ENCODE assay signal across 9 cellular contexts in genomic region chr4:73729534-73730165, GRCh38. TPM values are rescaled to one million over a fixed set of nuclear protein-coding genes. Genes with fewer than 3 reads are reported as not detected.
DNase-seq lines count a peak whose midpoint lies in the region; ATAC-seq, FAIRE-seq and TF ChIP-seq lines count a peak whose summit lies in the region.
"Had no signal": no experiment of that assay in that cellular context is flagged by ENCODE, and none has a peak within 500 bp of the region (broad histone marks: within the 10 kb centered on the region; RNA-seq: fewer than 3 reads in every experiment).

No MANE protein-coding gene starts in this region.

- H3K4me1 ChIP-seq in astrocyte (ENCODE audit: insufficient read depth, low read length) (peaks cover 12% of the 10 kb centered on the region), skeletal muscle satellite cell (ENCODE audit: control insufficient read depth, insufficient read depth, low read length) (peaks cover 49% of the 10 kb centered on the region)

- no peak overlapping the region for H3K4me3 Mint-ChIP-seq in CD4-positive, alpha-beta T cell
- H3K4me3 Mint-ChIP-seq in astrocyte (ENCODE audit: unreplicated experiment): no peak overlapping the region
- H3K4me3 Mint-ChIP-seq: T-cell had no signal

- H3K27ac Mint-ChIP-seq in CD4-positive, alpha-beta T cell: no peak overlapping the region
- H3K27ac Mint-ChIP-seq in astrocyte (ENCODE audit: unreplicated experiment): no peak overlapping the region
- H3K27ac Mint-ChIP-seq: T-cell had no signal

- no peak for DNase-seq in CD4-positive, alpha-beta T cell
- peak; percentile 11 to 60 for DNase-seq in NCI-H524 (lab: John Stamatoyannopoulos, UW)
- peak; percentile 61 for DNase-seq in astrocyte (ENCODE audit: low read depth)
- DNase-seq in hippocampal formation (lab: John Stamatoyannopoulos, UW): peak; percentile 18 to 49
- no peak for DNase-seq in activated effector memory CD4-positive, alpha-beta T cell treated with Interleukin-2 at 50 U/mL for 16 hours

- no peaks in the 10 kb centered on the region for H4K20me1 ChIP-seq in astrocyte (ENCODE audit: insufficient read depth, low read length)

- no peaks in the 10 kb centered on the region for H3K4me1 Mint-ChIP-seq in CD4-positive, alpha-beta T cell (ENCODE audit: low read depth)
- peaks cover 33% of the 10 kb centered on the region for H3K4me1 Mint-ChIP-seq in astrocyte (ENCODE audit: low read depth, unreplicated experiment)
- H3K4me1 Mint-ChIP-seq: T-cell had no signal

- no peak overlapping the region for H3K4me3 ChIP-seq in astrocyte (ENCODE audit: insufficient read depth, low read depth, low read length)
- no peak overlapping the region for H3K4me3 ChIP-seq in skeletal muscle satellite cell (ENCODE audit: low read length)

- CTCF ChIA-PET in CD4-positive, alpha-beta T cell (lab: Charles Lee): no interaction called here

- peak; percentile 95 for FAIRE-seq in astrocyte (lab: Jason Lieb, UNC)

- peak; percentile 33 for TF ChIP-seq CTCF in CD4-positive, alpha-beta T cell (IDR thresholded peaks at IDR 0.05)
- peak; percentile 94 for TF ChIP-seq CTCF in astrocyte (IDR thresholded peaks at IDR 0.05; ENCODE audit: insufficient read depth, low read depth, low read length)

- no peak for ATAC-seq in CD4-positive, alpha-beta T cell (ENCODE audit: poor library complexity)
- peak; percentile 50 for ATAC-seq in GM18873 (IDR thresholded peaks at IDR 0.05; ENCODE audit: low FRiP score, unreplicated experiment)
- ATAC-seq in HG03196 (IDR thresholded peaks at IDR 0.05; ENCODE audit: unreplicated experiment): peak; percentile 61
- ATAC-seq: T-cell had no signal

- H2AFZ ChIP-seq in astrocyte (ENCODE audit: low read depth, low read length): no peak overlapping the region

- H3K9ac ChIP-seq in astrocyte (ENCODE audit: low read length): no peak overlapping the region
- peak overlapping the region; percentile 60 for H3K9ac ChIP-seq in skeletal muscle satellite cell (ENCODE audit: low read depth, low read length)

- H3K79me2 ChIP-seq in astrocyte (ENCODE audit: insufficient read depth, low read length): no peaks in the 10 kb centered on the region

- H3K9me3 ChIP-seq in CD4-positive, alpha-beta T cell (ENCODE audit: control insufficient read depth, low read length): no peaks in the 10 kb centered on the region
- H3K9me3 ChIP-seq in astrocyte (ENCODE audit: insufficient read depth, low read depth, low read length): no peaks in the 10 kb centered on the region
- H3K9me3 ChIP-seq in skeletal muscle satellite cell (replicated peaks; ENCODE audit: low read length): no peaks in the 10 kb centered on the region

- H3K27me3 ChIP-seq in CD4-positive, alpha-beta T cell (ENCODE audit: control insufficient read depth, insufficient read depth, low read length): no peaks in the 10 kb centered on the region
- no peaks in the 10 kb centered on the region for H3K27me3 ChIP-seq in astrocyte (ENCODE audit: insufficient read depth, low read length)
- H3K27me3 ChIP-seq in skeletal muscle satellite cell (ENCODE audit: control insufficient read depth, insufficient read depth, low read length): no peaks in the 10 kb centered on the region

- POLR2A ChIA-PET in CD4-positive, alpha-beta T cell (lab: Charles Lee): no interaction called here

- H3K9me3 Mint-ChIP-seq in CD4-positive, alpha-beta T cell: no peaks in the 10 kb centered on the region
- no peaks in the 10 kb centered on the region for H3K9me3 Mint-ChIP-seq in astrocyte (ENCODE audit: unreplicated experiment)
- H3K9me3 Mint-ChIP-seq: T-cell had no signal

- no peak overlapping the region for H3K27ac ChIP-seq in CD4-positive, alpha-beta T cell (ENCODE audit: low read depth, low read length)
- no peak overlapping the region for H3K27ac ChIP-seq in astrocyte (ENCODE audit: low read depth, low read length)

- H3K4me2 ChIP-seq in astrocyte (ENCODE audit: low read length) (no peak overlapping the region), skeletal muscle satellite cell (ENCODE audit: low read length) (no peak overlapping the region)

- no peaks in the 10 kb centered on the region for H3K36me3 Mint-ChIP-seq in CD4-positive, alpha-beta T cell (ENCODE audit: low read depth)
- H3K36me3 Mint-ChIP-seq in astrocyte (ENCODE audit: low read depth, unreplicated experiment): no peaks in the 10 kb centered on the region
- H3K36me3 Mint-ChIP-seq: T-cell had no signal

- intact Hi-C loops in CD4-positive, alpha-beta T cell (cut with DNase I, micrococcal nuclease): loop anchor here in 1 of 2 experiments (10.0 kb wide), 1 partner anchor 405 kb away; no protein-coding TSS in a partner anchor

- no peaks in the 10 kb centered on the region for H3K27me3 Mint-ChIP-seq in CD4-positive, alpha-beta T cell
- H3K27me3 Mint-ChIP-seq in astrocyte (ENCODE audit: low read depth, unreplicated experiment): no peaks in the 10 kb centered on the region
- H3K27me3 Mint-ChIP-seq: T-cell had no signal

- no peaks in the 10 kb centered on the region for H3K36me3 ChIP-seq in astrocyte (ENCODE audit: insufficient read depth, low read length)
- no peaks in the 10 kb centered on the region for H3K36me3 ChIP-seq in skeletal muscle satellite cell (ENCODE audit: insufficient read depth, low read length)

RNA-seq across cellular contexts. Expression of gene CXCL8, which starts 10.7 kb away (rescaled TPM):
- total RNA-seq in CD4-positive, alpha-beta T cell: 10 to 100 TPM in 1 of 2 experiments, 1 to 10 TPM in 1; 9.9 to 11.4 TPM
- total RNA-seq in astrocyte: 1.2 and 1.5 TPM in 2 replicates
- total RNA-seq in skeletal muscle satellite cell (2012; rRNA removed): 86.9 and 314 TPM in 2 replicates

Comparison
In these comparisons a context has a peak if more than half of its experiments do, and no peak if none do; other contexts are left out.
1. DNase-seq: peak in NCI-H524 (2 of 2), astrocyte (single experiment) and hippocampal formation (2 of 2); none in CD4-positive, alpha-beta T cell (0 of 10) and activated effector memory CD4-positive, alpha-beta T cell treated with Interleukin-2 at 50 U/mL for 16 hours (single experiment).